ENCODE assay signal across 23 cellular contexts in genomic region chr7:47143344-47143743, GRCh38.
DNase-seq lines count a peak whose midpoint lies in the region; ATAC-seq, FAIRE-seq and TF ChIP-seq lines count a peak whose summit lies in the region.
"Had no signal": no experiment of that assay in that cellular context is flagged by ENCODE, and none has a peak within 500 bp of the region (broad histone marks: within the 10 kb centered on the region; RNA-seq: fewer than 3 reads in every experiment).

No MANE protein-coding gene starts in this region.

- H3K4me3 Mint-ChIP-seq in astrocyte (ENCODE audit: unreplicated experiment): no peak overlapping the region
- H3K4me3 Mint-ChIP-seq: activated naive CD4-positive, alpha-beta T cell treated with anti-CD3 and anti-CD28 coated beads, Interleukin-2, amount 10 ng/mL, durations not matched to agents 7 days and 5 days; stimulated activated naive CD8-positive, alpha-beta T cell treated with anti-CD3 and anti-CD28 coated beads, Interleukin-15, Interleukin-2, amounts not matched to agents 100 ng/mL and 50 ng/mL, for 24 hours had no signal

- peak; percentile 94 for FAIRE-seq in astrocyte (lab: Jason Lieb, UNC)
- FAIRE-seq: GM12891, TTC549 had no signal

- ATAC-seq in foreskin keratinocyte: peak; percentile 48
- ATAC-seq in GM21723 (IDR thresholded peaks at IDR 0.05; ENCODE audit: unreplicated experiment): no peak
- ATAC-seq in GM19397 (IDR thresholded peaks at IDR 0.05; ENCODE audit: unreplicated experiment): no peak
- ATAC-seq: left colon, Panc1 had no signal

- H3K27ac Mint-ChIP-seq in astrocyte (ENCODE audit: unreplicated experiment): peak overlapping the region; percentile 29
- H3K27ac Mint-ChIP-seq: activated naive CD4-positive, alpha-beta T cell treated with anti-CD3 and anti-CD28 coated beads, Interleukin-2, amount 10 ng/mL, durations not matched to agents 7 days and 5 days; stimulated activated naive CD8-positive, alpha-beta T cell treated with anti-CD3 and anti-CD28 coated beads, Interleukin-15, Interleukin-2, amounts not matched to agents 100 ng/mL and 50 ng/mL, for 24 hours had no signal

- no peak for TF ChIP-seq CTCF in astrocyte (IDR thresholded peaks at IDR 0.05; ENCODE audit: insufficient read depth, low read depth, low read length)
- no peak for TF ChIP-seq CTCF in foreskin keratinocyte (conservative IDR thresholded peaks at IDR 0.05)

- H3K4me3 ChIP-seq in astrocyte (ENCODE audit: insufficient read depth, low read depth, low read length): no peak overlapping the region
- H3K4me3 ChIP-seq: breast epithelium, hepatocyte, upper lobe of left lung had no signal

- H3K4me2 ChIP-seq in astrocyte (ENCODE audit: low read length): peak overlapping the region; percentile 25
- H3K4me2 ChIP-seq: hepatocyte had no signal

- H2AFZ ChIP-seq in astrocyte (ENCODE audit: low read depth, low read length): no peak overlapping the region
- H2AFZ ChIP-seq: hepatocyte had no signal

- H3K27ac ChIP-seq in astrocyte (ENCODE audit: low read depth, low read length) (no peak overlapping the region), foreskin keratinocyte (no peak overlapping the region)
- H3K27ac ChIP-seq: breast epithelium, hepatocyte, neutrophil, upper lobe of left lung had no signal

- no peaks in the 10 kb centered on the region for H3K36me3 Mint-ChIP-seq in astrocyte (ENCODE audit: low read depth, unreplicated experiment)
- H3K36me3 Mint-ChIP-seq: activated naive CD4-positive, alpha-beta T cell treated with anti-CD3 and anti-CD28 coated beads, Interleukin-2, amount 10 ng/mL, durations not matched to agents 7 days and 5 days had no signal

- no peak overlapping the region for H3K9ac ChIP-seq in astrocyte (ENCODE audit: low read length)

- peaks cover 9% of the 10 kb centered on the region for H3K4me1 Mint-ChIP-seq in astrocyte (ENCODE audit: low read depth, unreplicated experiment)
- H3K4me1 Mint-ChIP-seq: activated naive CD4-positive, alpha-beta T cell treated with anti-CD3 and anti-CD28 coated beads, Interleukin-2, amount 10 ng/mL, durations not matched to agents 7 days and 5 days had no signal

- H3K4me1 ChIP-seq in astrocyte (ENCODE audit: insufficient read depth, low read length): no peaks in the 10 kb centered on the region
- peaks cover 7% of the 10 kb centered on the region for H3K4me1 ChIP-seq in foreskin keratinocyte
- H3K4me1 ChIP-seq: breast epithelium had no signal

- no peaks in the 10 kb centered on the region for H4K20me1 ChIP-seq in astrocyte (ENCODE audit: insufficient read depth, low read length)

- H3K79me2 ChIP-seq in astrocyte (ENCODE audit: insufficient read depth, low read length): no peaks in the 10 kb centered on the region
- H3K79me2 ChIP-seq: hepatocyte had no signal

- H3K36me3 ChIP-seq in astrocyte (ENCODE audit: insufficient read depth, low read length): no peaks in the 10 kb centered on the region
- H3K36me3 ChIP-seq: breast epithelium, neutrophil, upper lobe of left lung had no signal

- H3K27me3 ChIP-seq in astrocyte (ENCODE audit: insufficient read depth, low read length) (no peaks in the 10 kb centered on the region), foreskin keratinocyte (peaks cover 2% of the 10 kb centered on the region)
- H3K27me3 ChIP-seq: breast epithelium, hepatocyte, neutrophil, upper lobe of left lung had no signal

- peaks cover 1% of the 10 kb centered on the region for H3K9me3 Mint-ChIP-seq in astrocyte (ENCODE audit: unreplicated experiment)
- H3K9me3 Mint-ChIP-seq: activated naive CD4-positive, alpha-beta T cell treated with anti-CD3 and anti-CD28 coated beads, Interleukin-2, amount 10 ng/mL, durations not matched to agents 7 days and 5 days; stimulated activated naive CD8-positive, alpha-beta T cell treated with anti-CD3 and anti-CD28 coated beads, Interleukin-15, Interleukin-2, amounts not matched to agents 100 ng/mL and 50 ng/mL, for 24 hours had no signal

- no peaks in the 10 kb centered on the region for H3K9me3 ChIP-seq in astrocyte (ENCODE audit: insufficient read depth, low read depth, low read length)
- H3K9me3 ChIP-seq: breast epithelium, neutrophil, upper lobe of left lung had no signal

- peak; percentile 69 for DNase-seq in AG08395 (ENCODE audit: low spot score)
- DNase-seq in HCEC 1CT: peak; percentile 77
- DNase-seq in astrocyte (ENCODE audit: low read depth): peak; percentile 79
- DNase-seq in foreskin keratinocyte: peak in 1 of 2 donors; percentile 40
- no peak for DNase-seq in NCI-H1105 (lab: John Stamatoyannopoulos, UW)
- DNase-seq in NCI-H82 treated with DMSO at 0.1 percent for 48 hours (lab: John Stamatoyannopoulos, UW; ENCODE audit: unreplicated experiment): no peak
- DNase-seq: activated naive CD4-positive, alpha-beta T cell treated with anti-CD3 and anti-CD28 coated beads, Interleukin-2, amount 10 ng/mL, durations not matched to agents 7 days and 5 days; activated T-cell treated with anti-CD3 and anti-CD28 coated beads for 4 hours; H7; Karpas-422; left colon; NCI-H1436 treated with DMSO at 0.1 percent for 48 hours; NCI-H2171 treated with DMSO at 0.1 percent for 48 hours; upper lobe of left lung had no signal

- no peaks in the 10 kb centered on the region for H3K27me3 Mint-ChIP-seq in astrocyte (ENCODE audit: low read depth, unreplicated experiment)
- H3K27me3 Mint-ChIP-seq: activated naive CD4-positive, alpha-beta T cell treated with anti-CD3 and anti-CD28 coated beads, Interleukin-2, amount 10 ng/mL, durations not matched to agents 7 days and 5 days had no signal

Comparison
In these comparisons a context has a peak if more than half of its experiments do, and no peak if none do; other contexts are left out.
1. DNase-seq: peak in AG08395 (single experiment), HCEC 1CT (single experiment) and astrocyte (single experiment); none in NCI-H1105 (single experiment) and NCI-H82 treated with DMSO at 0.1 percent for 48 hours (single experiment).